Comparison of ENCODE assay signal across 14 cellular contexts in the genomic region with DNA sequence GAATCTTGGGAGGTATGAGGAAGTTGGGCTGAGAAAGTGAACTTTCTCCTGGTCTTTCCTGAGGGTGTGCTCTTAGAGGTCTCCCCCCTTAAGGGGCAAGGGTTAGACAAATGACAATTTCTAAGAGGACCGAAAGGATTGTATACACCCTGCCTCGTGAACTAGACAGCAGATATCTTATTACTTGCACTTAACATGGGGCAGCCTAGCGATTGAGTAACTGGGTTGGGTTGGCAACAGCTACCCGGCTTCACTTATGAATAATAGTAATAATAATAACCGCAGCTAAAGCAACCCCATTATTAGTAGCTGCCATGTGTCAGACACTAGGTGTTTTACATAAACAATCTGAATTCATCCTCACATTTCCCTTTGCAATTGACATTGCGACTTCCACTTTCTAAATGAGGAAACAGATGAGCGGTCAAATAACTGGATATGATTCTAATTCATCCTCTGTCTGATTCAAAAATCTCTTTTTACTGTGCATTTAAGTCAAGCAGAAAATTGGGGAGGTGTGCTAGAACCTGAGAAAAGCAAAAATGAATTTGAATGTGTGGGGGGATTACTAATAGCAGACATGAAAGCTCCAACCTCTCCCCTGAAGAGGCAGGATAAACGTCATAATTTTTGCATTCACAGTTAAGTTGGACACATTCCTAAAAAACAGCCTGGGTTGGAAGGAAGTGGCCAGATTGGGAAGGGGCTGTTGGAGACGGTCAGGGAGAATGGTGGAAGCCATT. TPM values are rescaled to one million over a fixed set of nuclear protein-coding genes. Genes with fewer than 3 reads are reported as not detected.
A peak's percentile ranks its signal among the peaks of the same experiment; 100 is the strongest.
DNase-seq lines count a peak whose midpoint lies in the region; ATAC-seq, FAIRE-seq and TF ChIP-seq lines count a peak whose summit lies in the region.
"Had no signal": no experiment of that assay in that cellular context is flagged by ENCODE, and none has a peak within 500 bp of the region (broad histone marks: within the 10 kb centered on the region; RNA-seq: fewer than 3 reads in every experiment).

No MANE protein-coding gene starts in this region.

- peaks cover 51% of the 10 kb centered on the region for H3K79me2 ChIP-seq in SK-N-SH (ENCODE audit: insufficient read depth)

- TF ChIP-seq RAD21 in SK-N-SH (IDR thresholded peaks at IDR 0.05; ENCODE audit: low read length): no peak

- CTCF ChIA-PET in SK-N-SH (lab: Yijun Ruan, JAX): interaction anchor here (1.2 to 6.8 kb wide), 4 partner anchors 13 to 295 kb away, joined by 5 to 129 read pairs (median 32); no protein-coding TSS in a partner anchor

- H3K4me3 ChIP-seq in SK-N-SH (ENCODE audit: low read depth in 2 of 2, low read length in 1 of 2) (no peak overlapping the region), bronchial epithelial cell (ENCODE audit: low read depth, low read length) (no peak overlapping the region), subcutaneous abdominal adipose tissue (ENCODE audit: low read depth in 1 of 5, low read length in 5 of 5) (peak overlapping the region; percentile 5 to 39 (median 24))

- H2AFZ ChIP-seq in SK-N-SH (ENCODE audit: low read depth): no peak overlapping the region

- H3K27me3 ChIP-seq in SK-N-SH (ENCODE audit: insufficient read depth) (no peaks in the 10 kb centered on the region), bronchial epithelial cell (ENCODE audit: control insufficient read depth, insufficient read depth, low read length) (no peaks in the 10 kb centered on the region), subcutaneous abdominal adipose tissue (ENCODE audit: control insufficient read depth in 5 of 5, insufficient read depth in 4 of 5, low read length in 5 of 5) (no peaks in the 10 kb centered on the region)

- WGBS in SK-N-SH (ENCODE audit: low lambda C conversion rate): 69% methylated on average over 9 of the region's 9 CpGs

- no peaks in the 10 kb centered on the region for H3K9me2 ChIP-seq in SK-N-SH

- POLR2A ChIA-PET in SK-N-SH (lab: Yijun Ruan, JAX): no interaction called here

- H3K4me2 ChIP-seq in SK-N-SH: peak overlapping the region; percentile 62; the same call in 1 of the 2 replicates

- no peaks in the 10 kb centered on the region for H3K9me3 ChIP-seq in SK-N-SH
- H3K9me3 ChIP-seq in subcutaneous abdominal adipose tissue (ENCODE audit: control insufficient read depth in 5 of 5, low read length in 5 of 5): no peaks in the 10 kb centered on the region

- TF ChIP-seq CTCF in SK-N-SH (IDR thresholded peaks at IDR 0.05) (no peak), bronchial epithelial cell (IDR thresholded peaks at IDR 0.05; ENCODE audit: insufficient read depth, low read length, severe bottlenecking) (no peak)

- no peak for ATAC-seq in SK-N-SH treated with all-trans-retinoic acid at 6 μM for 48 hours
- ATAC-seq in left colon: peak; percentile 75
- ATAC-seq: stimulated activated effector memory CD8-positive, alpha-beta T cell treated with anti-CD3 and anti-CD28 coated beads, Interleukin-12 subunit alpha, Interleukin-12 subunit beta, amount 100 ng/mL, for 72 hours had no signal

- no peak for TF ChIP-seq EP300 in SK-N-SH (IDR thresholded peaks at IDR 0.05; ENCODE audit: borderline replicate concordance in 1 of 2, low read depth in 1 of 2, low read length in 1 of 2)

- no peaks in the 10 kb centered on the region for H4K20me1 ChIP-seq in SK-N-SH (ENCODE audit: insufficient read depth)

- peaks cover 7 to 66% of the 10 kb centered on the region in 2 experiments for H3K4me1 ChIP-seq in SK-N-SH (ENCODE audit: control insufficient read depth in 1 of 2, insufficient read depth in 2 of 2, low read depth in 1 of 2, low read length in 1 of 2)
- H3K4me1 ChIP-seq in subcutaneous abdominal adipose tissue (ENCODE audit: control insufficient read depth in 5 of 5, insufficient read depth in 5 of 5, low read length in 5 of 5): peaks cover 18 to 78% (median 73%) of the 10 kb centered on the region in 5 donors

- H3K9ac ChIP-seq in SK-N-SH (peak overlapping the region; percentile 9; the same call in 1 of the 2 replicates), subcutaneous abdominal adipose tissue (ENCODE audit: low read length in 5 of 5) (peak overlapping the region in 4 of 5 donors; percentile 38 to 54 (median 44))

- H3K36me3 ChIP-seq in SK-N-SH (replicated peaks in 1 of 2; ENCODE audit: control insufficient read depth in 1 of 2, insufficient read depth in 2 of 2, low read length in 1 of 2) (peaks cover 8 to 22% of the 10 kb centered on the region in 2 experiments), bronchial epithelial cell (ENCODE audit: control insufficient read depth, insufficient read depth, low read length) (peaks cover 9% of the 10 kb centered on the region), subcutaneous abdominal adipose tissue (ENCODE audit: control insufficient read depth in 5 of 5, insufficient read depth in 5 of 5, low read length in 5 of 5) (peaks cover 40 to 84% (median 60%) of the 10 kb centered on the region in 5 donors)

- H3K27ac ChIP-seq in SK-N-SH (ENCODE audit: low read depth in 2 of 2, low read length in 1 of 2): peak overlapping the region in 1 of 2 experiments; percentile 100; a peak in 1 of 4 replicates
- H3K27ac ChIP-seq in subcutaneous abdominal adipose tissue (ENCODE audit: low read depth, low read length): peak overlapping the region; percentile 100

- no peak for FAIRE-seq in bronchial epithelial cell (lab: Jason Lieb, UNC)

- H3F3A ChIP-seq in SK-N-SH (replicated peaks; ENCODE audit: insufficient read depth): peaks cover 31% of the 10 kb centered on the region

- DNase-seq in SK-N-SH: no peak
- DNase-seq in bronchial epithelial cell (ENCODE audit: low read depth): peak; percentile 50
- no peak for DNase-seq in left colon
- DNase-seq in stimulated activated naive CD4-positive, alpha-beta T cell (lab: John Stamatoyannopoulos, UW): no peak
- DNase-seq in activated effector memory CD4-positive, alpha-beta T cell treated with Interleukin-2 at 50 U/mL for 16 hours: no peak
- DNase-seq in T-helper 2 cell: no peak
- DNase-seq: 8988T; activated CD8-positive, alpha-beta memory T cell treated with anti-CD3 and anti-CD28 coated beads, Interleukin-2, amount 50 U/mL, for 4 hours; CD8-positive, alpha-beta memory T cell; NCI-H1048; stimulated activated CD4-positive, alpha-beta T cell treated with anti-CD3 and anti-CD28 coated beads, Interleukin-4, amount 100 ng/mL, for 4 hours had no signal

- intact Hi-C loops in left colon (cut with DNase I, micrococcal nuclease): loop anchor here (5.0 to 10.0 kb wide), 3 partner anchors 107 to 292 kb away; a partner anchor contains a TSS

TF ChIP-seq in SK-N-SH, 30 proteins besides CTCF, POLR2A, EP300 and RAD21 (continues in another document):
- TF ChIP-seq, protein P1, sequence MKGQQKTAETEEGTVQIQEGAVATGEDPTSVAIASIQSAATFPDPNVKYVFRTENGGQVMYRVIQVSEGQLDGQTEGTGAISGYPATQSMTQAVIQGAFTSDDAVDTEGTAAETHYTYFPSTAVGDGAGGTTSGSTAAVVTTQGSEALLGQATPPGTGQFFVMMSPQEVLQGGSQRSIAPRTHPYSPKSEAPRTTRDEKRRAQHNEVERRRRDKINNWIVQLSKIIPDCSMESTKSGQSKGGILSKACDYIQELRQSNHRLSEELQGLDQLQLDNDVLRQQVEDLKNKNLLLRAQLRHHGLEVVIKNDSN (IDR thresholded peaks at IDR 0.05; ENCODE audit: borderline replicate concordance, low read depth): no peak
- TF ChIP-seq GABPA (IDR thresholded peaks at IDR 0.05; ENCODE audit: low read depth): no peak
- no peak for TF ChIP-seq SMC3 (IDR thresholded peaks at IDR 0.05; ENCODE audit: low read depth, low read length)
- TF ChIP-seq, protein P2, sequence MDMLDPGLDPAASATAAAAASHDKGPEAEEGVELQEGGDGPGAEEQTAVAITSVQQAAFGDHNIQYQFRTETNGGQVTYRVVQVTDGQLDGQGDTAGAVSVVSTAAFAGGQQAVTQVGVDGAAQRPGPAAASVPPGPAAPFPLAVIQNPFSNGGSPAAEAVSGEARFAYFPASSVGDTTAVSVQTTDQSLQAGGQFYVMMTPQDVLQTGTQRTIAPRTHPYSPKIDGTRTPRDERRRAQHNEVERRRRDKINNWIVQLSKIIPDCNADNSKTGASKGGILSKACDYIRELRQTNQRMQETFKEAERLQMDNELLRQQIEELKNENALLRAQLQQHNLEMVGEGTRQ (IDR thresholded peaks at IDR 0.05; ENCODE audit: borderline replicate concordance, low read depth, low read length): no peak
- no peak for TF ChIP-seq YY1 (IDR thresholded peaks at IDR 0.05; ENCODE audit: low read depth)
- TF ChIP-seq TAF1 (IDR thresholded peaks at IDR 0.05; ENCODE audit: borderline replicate concordance, low read depth, low read length): no peak

TF ChIP-seq in SK-N-SH treated with all-trans-retinoic acid at 6 μM for 48 hours, 23 proteins besides CTCF, POLR2A, EP300 and RAD21 (continues in another document):
- TF ChIP-seq CSDC2 (CRISPR knock-in tag; IDR thresholded peaks at IDR 0.05): no peak
- TF ChIP-seq, protein P3, sequence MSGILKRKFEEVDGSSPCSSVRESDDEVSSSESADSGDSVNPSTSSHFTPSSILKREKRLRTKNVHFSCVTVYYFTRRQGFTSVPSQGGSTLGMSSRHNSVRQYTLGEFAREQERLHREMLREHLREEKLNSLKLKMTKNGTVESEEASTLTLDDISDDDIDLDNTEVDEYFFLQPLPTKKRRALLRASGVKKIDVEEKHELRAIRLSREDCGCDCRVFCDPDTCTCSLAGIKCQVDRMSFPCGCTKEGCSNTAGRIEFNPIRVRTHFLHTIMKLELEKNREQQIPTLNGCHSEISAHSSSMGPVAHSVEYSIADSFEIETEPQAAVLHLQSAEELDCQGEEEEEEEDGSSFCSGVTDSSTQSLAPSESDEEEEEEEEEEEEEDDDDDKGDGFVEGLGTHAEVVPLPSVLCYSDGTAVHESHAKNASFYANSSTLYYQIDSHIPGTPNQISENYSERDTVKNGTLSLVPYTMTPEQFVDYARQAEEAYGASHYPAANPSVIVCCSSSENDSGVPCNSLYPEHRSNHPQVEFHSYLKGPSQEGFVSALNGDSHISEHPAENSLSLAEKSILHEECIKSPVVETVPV (CRISPR knock-in tag; IDR thresholded peaks at IDR 0.05): no peak
- no peak for TF ChIP-seq ZNF8 (CRISPR knock-in tag; IDR thresholded peaks at IDR 0.05)
- no peak for TF ChIP-seq ZNF565 (CRISPR knock-in tag; conservative IDR thresholded peaks at IDR 0.05; ENCODE audit: low read depth)
- no peak for TF ChIP-seq ZFP30 (CRISPR knock-in tag; IDR thresholded peaks at IDR 0.05)
- no peak for TF ChIP-seq TCF4 (CRISPR knock-in tag; IDR thresholded peaks at IDR 0.05; ENCODE audit: borderline replicate concordance)
- no peak for TF ChIP-seq PPARA (CRISPR knock-in tag; IDR thresholded peaks at IDR 0.05; ENCODE audit: borderline replicate concordance)

RNA-seq across cellular contexts. Expression of a gene that starts 12.9 kb away (rescaled TPM):
- 67.4 and 111 TPM in 2 replicates for polyA plus RNA-seq in SK-N-SH (2012; rRNA removed)
- 53.2 and 70.1 TPM in 2 replicates for polyA plus RNA-seq in SK-N-SH (2012; cell fraction: cytosol; rRNA removed)
- polyA plus RNA-seq in SK-N-SH (2012; cell fraction: nucleus; rRNA removed): 77.6 and 144 TPM in 2 replicates
- total RNA-seq in bronchial epithelial cell: 15.6 and 21.3 TPM in 2 replicates
- total RNA-seq in left colon: 1,000 to 10,000 TPM in 1 of 2 donors, 100 to 1,000 TPM in 1; 459 to 1,135 TPM

Comparison
In these comparisons a context has a peak if more than half of its experiments do, and no peak if none do; other contexts are left out.
1. H3K4me3 ChIP-seq: peak in subcutaneous abdominal adipose tissue (5 of 5); none in SK-N-SH (0 of 2) and bronchial epithelial cell (single experiment).
2. RNA of a gene that starts 12.9 kb away (total RNA-seq): 459 to 1,135 TPM in left colon; 15.6 to 21.3 TPM in bronchial epithelial cell; every median in the first group is over 10 times any median in the second.